8 cellular contexts compared by ENCODE assay signal in the genomic region with DNA sequence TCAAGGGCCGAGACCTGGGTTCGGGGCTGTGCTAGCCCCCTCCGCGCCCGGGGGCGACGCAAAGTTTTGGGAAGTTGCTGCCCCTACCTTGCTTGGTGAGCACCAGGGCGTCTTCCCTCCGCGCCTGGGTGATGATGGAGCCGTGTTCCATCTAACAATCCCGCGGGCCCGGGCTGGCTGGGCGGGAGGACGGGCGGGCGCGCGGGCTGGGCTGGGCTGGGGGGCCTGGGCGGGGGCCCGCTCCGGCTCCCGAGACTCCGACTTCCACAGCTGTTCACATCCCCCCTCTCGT. TPM values are rescaled to one million over a fixed set of nuclear protein-coding genes. Genes with fewer than 3 reads are reported as not detected.
DNase-seq lines count a peak whose midpoint lies in the region; ATAC-seq and TF ChIP-seq lines count a peak whose summit lies in the region.

No MANE protein-coding gene starts in this region.

- no peak for TF ChIP-seq CTCF in right atrium auricular region (IDR thresholded peaks at IDR 0.05)

- no peaks in the 10 kb centered on the region for H3K27me3 Mint-ChIP-seq in activated T-helper 17 cell treated with anti-CD3 and anti-CD28 coated beads, Interleukin-2, amount 50 U/mL, for 72 hours
- H3K27me3 Mint-ChIP-seq in stimulated activated memory B cell treated with anti-CD40 and anti-IgM and Interleukin-4, amounts not matched to agents 10 μg/mL and 1 μg/mL and 100 μg/mL, for 72 hours: peaks cover 1% of the 10 kb centered on the region

- no peaks in the 10 kb centered on the region for H3K9me3 ChIP-seq in right atrium auricular region

- peaks cover 34% of the 10 kb centered on the region for H3K4me1 Mint-ChIP-seq in activated T-helper 17 cell treated with anti-CD3 and anti-CD28 coated beads, Interleukin-2, amount 50 U/mL, for 72 hours
- peaks cover 55% of the 10 kb centered on the region for H3K4me1 Mint-ChIP-seq in stimulated activated memory B cell treated with anti-CD40 and anti-IgM and Interleukin-4, amounts not matched to agents 10 μg/mL and 1 μg/mL and 100 μg/mL, for 72 hours

- H3K4me3 Mint-ChIP-seq in activated T-helper 17 cell treated with anti-CD3 and anti-CD28 coated beads, Interleukin-2, amount 50 U/mL, for 72 hours: peak overlapping the region; percentile 88
- H3K4me3 Mint-ChIP-seq in stimulated activated memory B cell treated with anti-CD40 and anti-IgM and Interleukin-4, amounts not matched to agents 10 μg/mL and 1 μg/mL and 100 μg/mL, for 72 hours: peak overlapping the region; percentile 89

- H3K27ac ChIP-seq in right atrium auricular region: peak overlapping the region; percentile 99 to 100

- peaks cover 6% of the 10 kb centered on the region for H3K36me3 Mint-ChIP-seq in activated T-helper 17 cell treated with anti-CD3 and anti-CD28 coated beads, Interleukin-2, amount 50 U/mL, for 72 hours (ENCODE audit: low read depth)
- no peaks in the 10 kb centered on the region for H3K36me3 Mint-ChIP-seq in stimulated activated memory B cell treated with anti-CD40 and anti-IgM and Interleukin-4, amounts not matched to agents 10 μg/mL and 1 μg/mL and 100 μg/mL, for 72 hours

- no peaks in the 10 kb centered on the region for H3K9me3 Mint-ChIP-seq in activated T-helper 17 cell treated with anti-CD3 and anti-CD28 coated beads, Interleukin-2, amount 50 U/mL, for 72 hours
- no peaks in the 10 kb centered on the region for H3K9me3 Mint-ChIP-seq in stimulated activated memory B cell treated with anti-CD40 and anti-IgM and Interleukin-4, amounts not matched to agents 10 μg/mL and 1 μg/mL and 100 μg/mL, for 72 hours

- H3K27ac Mint-ChIP-seq in activated T-helper 17 cell treated with anti-CD3 and anti-CD28 coated beads, Interleukin-2, amount 50 U/mL, for 72 hours: no peak overlapping the region
- H3K27ac Mint-ChIP-seq in stimulated activated memory B cell treated with anti-CD40 and anti-IgM and Interleukin-4, amounts not matched to agents 10 μg/mL and 1 μg/mL and 100 μg/mL, for 72 hours: peak overlapping the region; percentile 63

- H3K27me3 ChIP-seq in right atrium auricular region: no peaks in the 10 kb centered on the region

- H3K36me3 ChIP-seq in right atrium auricular region: no peaks in the 10 kb centered on the region

- ATAC-seq in GM19452 (IDR thresholded peaks at IDR 0.05; ENCODE audit: unreplicated experiment) (peak; percentile 6), HG03139 (IDR thresholded peaks at IDR 0.05; ENCODE audit: unreplicated experiment) (peak; percentile 12), GM18907 (IDR thresholded peaks at IDR 0.05; ENCODE audit: unreplicated experiment) (no peak)
- peak; percentile 11 for ATAC-seq in activated T-helper 17 cell treated with anti-CD3 and anti-CD28 coated beads, Interleukin-2, amount 50 U/mL, for 72 hours (replicated peaks)
- no peak for ATAC-seq in stimulated activated memory B cell treated with anti-CD40 and anti-IgM and Interleukin-4, amounts not matched to agents 10 μg/mL and 1 μg/mL and 100 μg/mL, for 72 hours

- no peak for DNase-seq in right atrium auricular region (ENCODE audit: low spot score)
- no peak for DNase-seq in stimulated activated CD4-positive, alpha-beta T cell treated with anti-CD3 and anti-CD28 coated beads, Interleukin-2, amount 100 ng/mL, for 24 hours
- no peak for DNase-seq in activated gamma-delta T cell treated with Interleukin-2 at 50 U/mL for 16 hours

- peaks cover 0 to 38% of the 10 kb centered on the region in 2 donors for H3K4me1 ChIP-seq in right atrium auricular region

- peak overlapping the region; percentile 96 for H3K4me3 ChIP-seq in right atrium auricular region

RNA-seq across cellular contexts. Expression of a gene that starts 0.3 kb away (rescaled TPM):
- total RNA-seq in activated T-helper 17 cell treated with anti-CD3 and anti-CD28 coated beads, Interleukin-2, amount 50 U/mL, for 72 hours: 100 to 1,000 TPM in 1 of 2 donors, 10 to 100 TPM in 1; 68.5 to 113 TPM
- 100 to 1,000 TPM in 1 of 2 donors, 10 to 100 TPM in 1; 67.6 to 105 TPM for total RNA-seq in right atrium auricular region

RNA-seq across cellular contexts. Expression of a gene that starts 27.7 kb away (rescaled TPM):
- total RNA-seq in activated T-helper 17 cell treated with anti-CD3 and anti-CD28 coated beads, Interleukin-2, amount 50 U/mL, for 72 hours: 1 to 10 TPM; 1.9 to 2.7 TPM
- 1 to 10 TPM; 1.3 to 2.6 TPM for total RNA-seq in right atrium auricular region

Comparison
In these comparisons a context has a peak if more than half of its experiments do, and no peak if none do; other contexts are left out.
1. ATAC-seq: peak in GM19452 (single experiment), HG03139 (single experiment) and activated T-helper 17 cell treated with anti-CD3 and anti-CD28 coated beads, Interleukin-2, amount 50 U/mL, for 72 hours (single experiment); none in stimulated activated memory B cell treated with anti-CD40 and anti-IgM and Interleukin-4, amounts not matched to agents 10 μg/mL and 1 μg/mL and 100 μg/mL, for 72 hours (single experiment) and GM18907 (single experiment).